9 cellular contexts compared by ENCODE assay signal in genomic region chr12:63802012-63802608, GRCh38. TPM values are rescaled to one million over a fixed set of nuclear protein-coding genes. Genes with fewer than 3 reads are reported as not detected.
DNase-seq lines count a peak whose midpoint lies in the region; ATAC-seq and TF ChIP-seq lines count a peak whose summit lies in the region.
"Had no signal": no experiment of that assay in that cellular context is flagged by ENCODE, and none has a peak within 500 bp of the region (broad histone marks: within the 10 kb centered on the region; RNA-seq: fewer than 3 reads in every experiment).

No MANE protein-coding gene starts in this region.

- TF ChIP-seq CTCF in GM10266 (IDR thresholded peaks at IDR 0.05; ENCODE audit: control insufficient read depth, insufficient read depth, low read depth, missing control alignments) (peak; percentile 35), LNCAP (IDR thresholded peaks at IDR 0.05) (peak; percentile 62), RWPE1 (conservative IDR thresholded peaks at IDR 0.05; ENCODE audit: low read depth) (peak; percentile 67), foreskin keratinocyte (conservative IDR thresholded peaks at IDR 0.05) (peak; percentile 69)

- peak; percentile 31 for ATAC-seq in foreskin keratinocyte
- ATAC-seq in GM21737 (IDR thresholded peaks at IDR 0.05; ENCODE audit: unreplicated experiment) = no peak

- POLR2A ChIA-PET in RWPE1 (lab: Yijun Ruan, JAX; ENCODE audit: low non-redundant PET) = no interaction called here

- CTCF ChIA-PET in RWPE1 (lab: Yijun Ruan, JAX) = interaction anchor here (0.6 to 1.0 kb wide), 4 partner anchors 11 to 1665 kb away, joined by 3 to 6 read pairs (median 3); no protein-coding TSS in a partner anchor

- DNase-seq in GM10266 (ENCODE audit: extremely low spot score) (no peak), RWPE1 (ENCODE audit: low spot score) (peak; percentile 31), foreskin keratinocyte (no peak), stromal cell of bone marrow (ENCODE audit: low read depth) (peak; percentile 18), NK-92 (lab: John Stamatoyannopoulos, UW; ENCODE audit: unreplicated experiment) (no peak)
- no peak for DNase-seq in activated naive CD4-positive, alpha-beta T cell treated with Interleukin-2 at 50 U/mL for 16 hours

- no peaks in the 10 kb centered on the region for H3K4me1 ChIP-seq in foreskin keratinocyte

- H3K27ac ChIP-seq in RWPE1 (no peak overlapping the region), foreskin keratinocyte (no peak overlapping the region)
- H3K27ac ChIP-seq: neutrophil had no signal

- H3K27me3 ChIP-seq in foreskin keratinocyte = no peaks in the 10 kb centered on the region
- H3K27me3 ChIP-seq: neutrophil had no signal

RNA-seq across cellular contexts. Expression of gene RXYLT1, which starts 22.4 kb away (rescaled TPM):
- 18.8 and 24.2 TPM in 2 replicates for total RNA-seq in foreskin keratinocyte
- 12.8 and 17.8 TPM in 2 replicates for polyA plus RNA-seq in foreskin keratinocyte

RNA-seq across cellular contexts. Expression of gene SRGAP1, which starts 42.4 kb away (rescaled TPM):
- total RNA-seq in foreskin keratinocyte = 14.7 and 14.8 TPM in 2 replicates
- 2.0 and 2.1 TPM in 2 replicates for polyA plus RNA-seq in foreskin keratinocyte

Comparison
In these comparisons a context has a peak if more than half of its experiments do, and no peak if none do; other contexts are left out.
1. DNase-seq: peak in RWPE1 (single experiment) and stromal cell of bone marrow (single experiment); none in GM10266 (single experiment), foreskin keratinocyte (0 of 2), activated naive CD4-positive, alpha-beta T cell treated with Interleukin-2 at 50 U/mL for 16 hours (single experiment) and NK-92 (single experiment).
2. Peak in every context shown above with its lines, with median percentiles within 50 percentile points of each other: CTCF ChIP-seq.